Comparison of ENCODE assay signal across 30 cellular contexts in genomic region chr5:59559847-59560246, GRCh38.
"Had no signal": no experiment of that assay in that cellular context is flagged by ENCODE, and none has a peak within 500 bp of the region (broad histone marks: within the 10 kb centered on the region; RNA-seq: fewer than 3 reads in every experiment).

No MANE protein-coding gene starts in this region.

- H3K27ac ChIP-seq: adrenal gland, body of pancreas, foreskin keratinocyte, heart right ventricle, left lung, uterus had no signal

- H3K9me3 Mint-ChIP-seq: activated B cell treated with CpG ODN at 0.5 μM for 24 hours; nephron; stimulated activated memory B cell treated with anti-CD40 and anti-IgM and Interleukin-4, amounts not matched to agents 10 μg/mL and 1 μg/mL and 100 μg/mL, for 72 hours; stimulated activated naive CD8-positive, alpha-beta T cell treated with anti-CD3 and anti-CD28 coated beads, Interleukin-15, amount 100 ng/mL, for 72 hours; T-helper 1 cell treated with Interleukin-12 subunit alpha and Interleukin-12 subunit beta and Interleukin-4 antibody, amounts not matched to agents 30 μg/mL and 1 μg/mL, for 36 hours; type B pancreatic cell had no signal

- H3K27ac Mint-ChIP-seq: activated naive CD8-positive, alpha-beta T cell; stimulated activated naive CD8-positive, alpha-beta T cell treated with anti-CD3 and anti-CD28 coated beads, Interleukin-15, amount 100 ng/mL, for 72 hours; T-helper 1 cell treated with Interleukin-12 subunit alpha and Interleukin-12 subunit beta and Interleukin-4 antibody, amounts not matched to agents 30 μg/mL and 1 μg/mL, for 36 hours; type B pancreatic cell had no signal

- H3K36me3 ChIP-seq: adrenal gland, heart right ventricle, left lung, uterus had no signal

- H3K4me3 Mint-ChIP-seq: activated B cell treated with CpG ODN at 0.5 μM for 24 hours; activated naive CD8-positive, alpha-beta T cell; nephron; stimulated activated memory B cell treated with anti-CD40 and anti-IgM and Interleukin-4, amounts not matched to agents 10 μg/mL and 1 μg/mL and 100 μg/mL, for 72 hours; stimulated activated naive CD8-positive, alpha-beta T cell treated with anti-CD3 and anti-CD28 coated beads, Interleukin-15, amount 100 ng/mL, for 72 hours; T-helper 1 cell treated with Interleukin-12 subunit alpha and Interleukin-12 subunit beta and Interleukin-4 antibody, amounts not matched to agents 30 μg/mL and 1 μg/mL, for 36 hours; type B pancreatic cell had no signal

- H3K36me3 Mint-ChIP-seq: activated naive CD8-positive, alpha-beta T cell; stimulated activated memory B cell treated with anti-CD40 and anti-IgM and Interleukin-4, amounts not matched to agents 10 μg/mL and 1 μg/mL and 100 μg/mL, for 72 hours had no signal

- H3K27me3 ChIP-seq: adrenal gland, body of pancreas, foreskin keratinocyte, left lung, uterus had no signal

- H3K4me1 ChIP-seq: adrenal gland, uterus had no signal

- DNase-seq: activated B cell treated with CpG ODN at 0.5 μM for 24 hours; activated CD4-positive, alpha-beta T cell treated with anti-CD3 and anti-CD28 coated beads for 4 hours; activated CD4-positive, alpha-beta T cell treated with anti-CD3 and anti-CD28 coated beads, Interleukin-2, amount 50 U/mL, for 4 hours; activated effector memory CD4-positive, alpha-beta T cell treated with Interleukin-2 at 50 U/mL for 16 hours; activated naive CD4-positive, alpha-beta T cell treated with Interleukin-2 at 50 U/mL for 16 hours; activated T-cell treated with anti-CD3 and anti-CD28 coated beads for 4 hours; adrenal gland; aorta; body of pancreas; effector CD4-positive, alpha-beta T cell; erythroblast; foreskin keratinocyte; heart right ventricle; left lung; retina; stimulated activated CD4-positive, alpha-beta T cell treated with anti-CD3 and anti-CD28 coated beads, Interleukin-1b, Interleukin-23, amount 100 ng/mL, for 48 hours; stimulated activated CD4-positive, alpha-beta T cell treated with anti-CD3 and anti-CD28 coated beads, Interleukin-4, amount 100 ng/mL, for 4 hours; stimulated activated CD8-positive, alpha-beta memory T cell treated with anti-CD3 and anti-CD28 coated beads, Interleukin-4, amount 100 ng/mL, for 48 hours; stimulated activated naive CD8-positive, alpha-beta T cell treated with anti-CD3 and anti-CD28 coated beads, Interleukin-15, amount 100 ng/mL, for 72 hours; substantia nigra; SW 1271; T1000; uterus had no signal

- H3K4me3 ChIP-seq: adrenal gland, body of pancreas, heart right ventricle, left lung, lung, smooth muscle cell, uterus had no signal

- H3K27me3 Mint-ChIP-seq: activated B cell treated with CpG ODN at 0.5 μM for 24 hours; stimulated activated memory B cell treated with anti-CD40 and anti-IgM and Interleukin-4, amounts not matched to agents 10 μg/mL and 1 μg/mL and 100 μg/mL, for 72 hours; stimulated activated naive CD8-positive, alpha-beta T cell treated with anti-CD3 and anti-CD28 coated beads, Interleukin-15, amount 100 ng/mL, for 72 hours; type B pancreatic cell had no signal

- ATAC-seq: body of pancreas; foreskin keratinocyte; heart right ventricle; left lung; stimulated activated memory B cell treated with anti-CD40 and anti-IgM and Interleukin-4, amounts not matched to agents 10 μg/mL and 1 μg/mL and 100 μg/mL, for 72 hours; stimulated activated naive CD8-positive, alpha-beta T cell treated with anti-CD3 and anti-CD28 coated beads, Interleukin-15, amount 100 ng/mL, for 72 hours had no signal

- H3K9me3 ChIP-seq: adrenal gland, body of pancreas, heart right ventricle, left lung, uterus had no signal
